ENCODE assay signal across 1 cellular context in the genomic region with DNA sequence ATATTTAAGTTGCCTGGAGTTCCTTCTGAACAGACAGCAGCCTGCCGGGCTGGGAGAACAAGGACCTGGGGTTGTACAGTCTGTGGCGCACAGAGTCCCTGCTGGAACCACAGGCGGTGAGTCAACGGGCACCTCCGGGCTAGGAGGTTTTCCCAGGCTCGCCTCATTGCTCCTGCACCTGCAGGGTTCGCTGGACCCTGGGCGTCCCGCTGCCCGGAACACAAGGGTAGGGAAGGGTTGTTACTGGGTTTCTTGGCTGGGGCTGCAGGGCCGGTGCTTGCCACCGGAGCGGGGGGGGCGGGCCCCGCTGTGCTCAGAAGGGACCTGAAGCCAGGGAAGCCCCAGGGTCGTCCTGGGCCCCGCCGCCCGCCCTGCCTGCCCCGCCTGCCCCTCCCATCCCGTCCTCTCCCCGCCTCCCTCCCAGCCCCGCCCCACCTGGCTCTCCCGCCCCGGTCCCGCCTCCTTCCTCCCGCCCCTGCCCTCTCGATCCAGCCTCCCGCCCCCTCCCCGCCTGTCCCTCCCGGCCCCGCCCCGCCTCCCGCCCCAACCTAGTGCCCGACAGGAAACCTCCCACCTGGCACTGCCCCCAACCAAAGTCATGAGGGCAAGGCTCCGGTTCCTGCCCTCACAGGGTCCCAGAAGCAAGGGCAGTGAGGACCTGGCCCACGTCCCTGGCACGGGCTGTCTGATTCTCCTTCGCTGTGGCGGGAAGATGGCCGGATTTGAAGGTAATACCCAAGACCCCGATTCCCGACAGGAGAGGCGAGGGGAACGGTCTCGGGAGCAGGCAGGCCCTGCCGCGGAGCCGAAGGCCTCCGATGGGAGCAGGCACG.
TF ChIP-seq lines count a peak whose summit lies in the region.

No MANE protein-coding gene starts in this region.

TF ChIP-seq in SK-N-SH treated with all-trans-retinoic acid at 6 μM for 48 hours, 23 proteins besides CTCF, POLR2A, EP300 and RAD21 (continued from another document):
- TF ChIP-seq ARNTL (CRISPR knock-in tag; IDR thresholded peaks at IDR 0.05; ENCODE audit: borderline replicate concordance, low read depth) (no peak), ZFP3 (CRISPR knock-in tag; IDR thresholded peaks at IDR 0.05) (no peak)
- TF ChIP-seq, protein P1, sequence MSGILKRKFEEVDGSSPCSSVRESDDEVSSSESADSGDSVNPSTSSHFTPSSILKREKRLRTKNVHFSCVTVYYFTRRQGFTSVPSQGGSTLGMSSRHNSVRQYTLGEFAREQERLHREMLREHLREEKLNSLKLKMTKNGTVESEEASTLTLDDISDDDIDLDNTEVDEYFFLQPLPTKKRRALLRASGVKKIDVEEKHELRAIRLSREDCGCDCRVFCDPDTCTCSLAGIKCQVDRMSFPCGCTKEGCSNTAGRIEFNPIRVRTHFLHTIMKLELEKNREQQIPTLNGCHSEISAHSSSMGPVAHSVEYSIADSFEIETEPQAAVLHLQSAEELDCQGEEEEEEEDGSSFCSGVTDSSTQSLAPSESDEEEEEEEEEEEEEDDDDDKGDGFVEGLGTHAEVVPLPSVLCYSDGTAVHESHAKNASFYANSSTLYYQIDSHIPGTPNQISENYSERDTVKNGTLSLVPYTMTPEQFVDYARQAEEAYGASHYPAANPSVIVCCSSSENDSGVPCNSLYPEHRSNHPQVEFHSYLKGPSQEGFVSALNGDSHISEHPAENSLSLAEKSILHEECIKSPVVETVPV (CRISPR knock-in tag; IDR thresholded peaks at IDR 0.05): no peak
- TF ChIP-seq, protein P2, sequence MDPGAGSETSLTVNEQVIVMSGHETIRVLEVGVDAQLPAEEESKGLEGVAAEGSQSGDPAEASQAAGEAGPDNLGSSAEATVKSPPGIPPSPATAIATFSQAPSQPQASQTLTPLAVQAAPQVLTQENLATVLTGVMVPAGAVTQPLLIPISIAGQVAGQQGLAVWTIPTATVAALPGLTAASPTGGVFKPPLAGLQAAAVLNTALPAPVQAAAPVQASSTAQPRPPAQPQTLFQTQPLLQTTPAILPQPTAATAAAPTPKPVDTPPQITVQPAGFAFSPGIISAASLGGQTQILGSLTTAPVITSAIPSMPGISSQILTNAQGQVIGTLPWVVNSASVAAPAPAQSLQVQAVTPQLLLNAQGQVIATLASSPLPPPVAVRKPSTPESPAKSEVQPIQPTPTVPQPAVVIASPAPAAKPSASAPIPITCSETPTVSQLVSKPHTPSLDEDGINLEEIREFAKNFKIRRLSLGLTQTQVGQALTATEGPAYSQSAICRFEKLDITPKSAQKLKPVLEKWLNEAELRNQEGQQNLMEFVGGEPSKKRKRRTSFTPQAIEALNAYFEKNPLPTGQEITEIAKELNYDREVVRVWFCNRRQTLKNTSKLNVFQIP (CRISPR knock-in tag; IDR thresholded peaks at IDR 0.05; ENCODE audit: borderline replicate concordance, low read depth): no peak
TF ChIP-seq in SK-N-SH treated with all-trans-retinoic acid at 6 μM for 48 hours: peak in this region for 0.
